In the genomic region with DNA sequence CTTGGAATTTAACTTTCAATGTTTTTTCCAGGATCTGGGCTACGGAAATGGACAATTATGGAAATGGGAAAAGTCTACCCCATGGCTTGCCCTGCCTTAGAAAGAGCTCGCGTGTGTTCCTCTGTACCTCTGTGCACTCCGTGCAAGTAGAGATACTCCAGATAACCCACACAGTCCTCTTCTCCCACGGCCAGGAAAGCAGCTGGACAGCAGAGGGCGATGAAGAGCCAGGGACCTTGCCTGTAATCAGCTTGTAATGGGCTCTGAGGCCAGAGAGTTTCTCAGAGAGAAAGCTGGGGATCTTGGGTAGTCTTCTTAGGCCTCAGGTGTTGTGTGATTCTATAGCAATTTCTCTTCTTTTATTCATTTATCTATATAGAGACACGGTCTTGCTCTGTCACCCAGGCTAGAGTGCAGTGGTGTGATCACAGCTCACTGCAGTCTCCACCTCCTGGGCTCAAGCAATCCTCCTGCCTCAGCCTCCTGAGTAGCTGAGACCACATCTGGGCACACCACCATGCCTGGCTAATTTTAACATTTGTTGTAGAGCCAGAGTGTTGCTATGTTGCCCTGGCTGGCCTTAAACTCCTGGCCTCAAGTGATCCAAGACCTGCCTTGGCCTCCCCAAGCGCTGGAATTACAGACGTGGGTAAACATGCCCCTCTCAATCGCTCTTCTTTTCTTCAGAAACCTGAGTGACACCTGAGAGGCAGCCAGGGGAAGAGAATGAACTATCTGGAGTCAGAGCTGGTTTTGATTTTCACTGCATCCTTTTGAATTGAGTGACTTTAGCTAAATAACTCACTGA, we compare ENCODE assay signal across 9 cellular contexts. TPM values are rescaled to one million over a fixed set of nuclear protein-coding genes. Genes with fewer than 3 reads are reported as not detected.
DNase-seq lines count a peak whose midpoint lies in the region; ATAC-seq, FAIRE-seq and TF ChIP-seq lines count a peak whose summit lies in the region.
"Had no signal": no experiment of that assay in that cellular context is flagged by ENCODE, and none has a peak within 500 bp of the region (broad histone marks: within the 10 kb centered on the region; RNA-seq: fewer than 3 reads in every experiment).

No MANE protein-coding gene starts in this region.

- peak; percentile 66 for ATAC-seq in WTC11
- ATAC-seq in HG03095 (IDR thresholded peaks at IDR 0.05; ENCODE audit: unreplicated experiment), result no peak

- no peak for FAIRE-seq in bronchial epithelial cell (lab: Jason Lieb, UNC)
- FAIRE-seq: G401.6 had no signal

- peaks cover 35% of the 10 kb centered on the region for H3K4me1 Mint-ChIP-seq in WTC11

- H3K36me3 ChIP-seq in H7 (replicated peaks; ENCODE audit: control insufficient read depth, insufficient read depth, low read length) (no peaks in the 10 kb centered on the region), bronchial epithelial cell (ENCODE audit: control insufficient read depth, insufficient read depth, low read length) (no peaks in the 10 kb centered on the region), kidney epithelial cell (ENCODE audit: control insufficient read depth, insufficient read depth, low read length) (no peaks in the 10 kb centered on the region)

- no peaks in the 10 kb centered on the region for H3K9me3 Mint-ChIP-seq in WTC11

- no peak overlapping the region for H3K4me3 ChIP-seq in H7 (ENCODE audit: insufficient read depth, low read depth, low read length)
- no peak overlapping the region for H3K4me3 ChIP-seq in bronchial epithelial cell (ENCODE audit: low read depth, low read length)
- H3K4me3 ChIP-seq in kidney epithelial cell (ENCODE audit: low read depth, low read length), result no peak overlapping the region

- no peak overlapping the region; the same call in 1 of the 2 replicates for H3K4me3 Mint-ChIP-seq in WTC11

- TF ChIP-seq CTCF in WTC11 (IDR thresholded peaks at IDR 0.05), result peak; percentile 74
- TF ChIP-seq CTCF in bronchial epithelial cell (IDR thresholded peaks at IDR 0.05; ENCODE audit: insufficient read depth, low read length, severe bottlenecking), result peak; percentile 91
- TF ChIP-seq CTCF in kidney epithelial cell (IDR thresholded peaks at IDR 0.05; ENCODE audit: insufficient read depth, low read length, poor library complexity, severe bottlenecking), result peak; percentile 97

- no peaks in the 10 kb centered on the region; the same call in 1 of the 2 replicates for H3K27me3 Mint-ChIP-seq in WTC11 (ENCODE audit: low read depth)

- POLR2A ChIA-PET in WTC11 (lab: Charles Lee), result interaction anchor here (0.9 to 1.9 kb wide), 3 partner anchors 51 to 103 kb away, joined by 3 to 20 read pairs (median 4); no protein-coding TSS in a partner anchor

- DNase-seq in ACHN (peak; percentile 84), H7 (peak; percentile 83), NCI-H345 (lab: John Stamatoyannopoulos, UW) (peak; percentile 78), WTC11 (ENCODE audit: low spot score) (peak; percentile 90), bronchial epithelial cell (ENCODE audit: low read depth) (peak; percentile 66), kidney epithelial cell (ENCODE audit: low read depth) (peak; percentile 39)
- DNase-seq in stimulated activated CD4-positive, alpha-beta T cell treated with anti-CD3 and anti-CD28 coated beads, Interleukin-1b, Interleukin-23, amount 100 ng/mL, for 48 hours, result peak; percentile 84

- H3K27me3 ChIP-seq in H7 (ENCODE audit: control insufficient read depth, insufficient read depth, low read length), result peaks cover 3% of the 10 kb centered on the region
- no peaks in the 10 kb centered on the region for H3K27me3 ChIP-seq in bronchial epithelial cell (ENCODE audit: control insufficient read depth, insufficient read depth, low read length)
- H3K27me3 ChIP-seq in kidney epithelial cell (ENCODE audit: control insufficient read depth, insufficient read depth, low read length), result peaks cover 3% of the 10 kb centered on the region

- H3K36me3 Mint-ChIP-seq in WTC11, result no peaks in the 10 kb centered on the region

- CTCF ChIA-PET in WTC11 (lab: Charles Lee), result interaction anchor here (0.5 to 10.5 kb wide), 52 partner anchors 7 to 521 kb away, joined by 3 to 222 read pairs (median 4); partner anchors contain the start of gene ARHGAP23

- in situ Hi-C loops in ACHN (cut with HindIII; ENCODE audit: low pct_ligation_motif_present, low pct_unique_long_range_greater_than_20kb, low sequenced_read_pairs), result no loop called here

- peak overlapping the region; percentile 78 for H3K27ac Mint-ChIP-seq in WTC11

TF ChIP-seq in WTC11, 78 proteins besides CTCF, POLR2A, EP300 and RAD21:
- TF ChIP-seq ZBTB21 (CRISPR knock-in tag; IDR thresholded peaks at IDR 0.05; ENCODE audit: borderline replicate concordance) (no peak), ZNF121 (CRISPR knock-in tag; IDR thresholded peaks at IDR 0.05) (no peak), CBFB (CRISPR knock-in tag; IDR thresholded peaks at IDR 0.05; ENCODE audit: low read depth) (no peak), CDX4 (CRISPR knock-in tag; IDR thresholded peaks at IDR 0.05; ENCODE audit: borderline replicate concordance) (no peak), TEAD1 (CRISPR knock-in tag; IDR thresholded peaks at IDR 0.05) (no peak), TCF7 (CRISPR knock-in tag; IDR thresholded peaks at IDR 0.05; ENCODE audit: low read depth) (no peak), MYBL2 (CRISPR knock-in tag; IDR thresholded peaks at IDR 0.05) (no peak), ZNF138 (CRISPR knock-in tag; conservative IDR thresholded peaks at IDR 0.05) (no peak), CREM (CRISPR knock-in tag; IDR thresholded peaks at IDR 0.05) (no peak), JUN (CRISPR knock-in tag; IDR thresholded peaks at IDR 0.05) (no peak), SMAD3 (CRISPR knock-in tag; IDR thresholded peaks at IDR 0.05; ENCODE audit: borderline replicate concordance) (no peak), NR3C1 (CRISPR knock-in tag; conservative IDR thresholded peaks at IDR 0.05; ENCODE audit: low read depth) (no peak)
- TF ChIP-seq, protein P1, sequence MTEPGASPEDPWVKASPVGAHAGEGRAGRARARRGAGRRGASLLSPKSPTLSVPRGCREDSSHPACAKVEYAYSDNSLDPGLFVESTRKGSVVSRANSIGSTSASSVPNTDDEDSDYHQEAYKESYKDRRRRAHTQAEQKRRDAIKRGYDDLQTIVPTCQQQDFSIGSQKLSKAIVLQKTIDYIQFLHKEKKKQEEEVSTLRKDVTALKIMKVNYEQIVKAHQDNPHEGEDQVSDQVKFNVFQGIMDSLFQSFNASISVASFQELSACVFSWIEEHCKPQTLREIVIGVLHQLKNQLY (CRISPR knock-in tag; IDR thresholded peaks at IDR 0.05), result no peak
- TF ChIP-seq, protein P2, sequence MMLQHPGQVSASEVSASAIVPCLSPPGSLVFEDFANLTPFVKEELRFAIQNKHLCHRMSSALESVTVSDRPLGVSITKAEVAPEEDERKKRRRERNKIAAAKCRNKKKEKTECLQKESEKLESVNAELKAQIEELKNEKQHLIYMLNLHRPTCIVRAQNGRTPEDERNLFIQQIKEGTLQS (CRISPR knock-in tag; conservative IDR thresholded peaks at IDR 0.05), result no peak
TF ChIP-seq in WTC11: peak in this region for 0.

RNA-seq across cellular contexts. Expression of gene SOCS7, which starts 2.3 kb away (rescaled TPM):
- total RNA-seq in H7 (2014; rRNA removed; shearing (Covaris generic)), result 18.3 and 25.7 TPM in 2 replicates
- total RNA-seq in WTC11 (2021), result 32.3 to 34.4 TPM (median 33.6 TPM) in 3 replicates
- 19.0 and 22.5 TPM in 2 replicates for total RNA-seq in bronchial epithelial cell
- total RNA-seq in kidney epithelial cell, result 24.3 and 38.1 TPM in 2 replicates

RNA-seq across cellular contexts. Expression of gene GPR179, which starts 5.5 kb away (rescaled TPM):
- 0.04 and 0.07 TPM in 2 replicates for total RNA-seq in H7 (2014; rRNA removed; shearing (Covaris generic))
- total RNA-seq in WTC11 (2021) (0.09 to 0.46 TPM (median 0.46 TPM) in 3 replicates), bronchial epithelial cell (under 0.01 TPM in 2 replicates), kidney epithelial cell (0.04 and 0.07 TPM in 2 replicates)

RNA-seq across cellular contexts. Expression of gene MRPL45, which starts 52.3 kb away (rescaled TPM):
- 81.3 and 99.2 TPM in 2 replicates for total RNA-seq in H7 (2014; rRNA removed; shearing (Covaris generic))
- total RNA-seq in WTC11 (2021), result 60.3 to 63.3 TPM (median 61.1 TPM) in 3 replicates
- 23.7 and 26.5 TPM in 2 replicates for total RNA-seq in bronchial epithelial cell
- 48.3 and 50.0 TPM in 2 replicates for total RNA-seq in kidney epithelial cell

Comparison
In these comparisons a context has a peak if more than half of its experiments do, and no peak if none do; other contexts are left out.
1. DNase-seq: peak in every context shown above with its lines; median percentile 90 in WTC11; 84 in ACHN; 84 in stimulated activated CD4-positive, alpha-beta T cell treated with anti-CD3 and anti-CD28 coated beads, Interleukin-1b, Interleukin-23, amount 100 ng/mL, for 48 hours; 83 in H7; 78 in NCI-H345; 66 in bronchial epithelial cell; 39 in kidney epithelial cell.